Comparison of ENCODE assay signal across 1 cellular context in genomic region chr20:22717466-22717865, GRCh38.
TF ChIP-seq lines count a peak whose summit lies in the region.

No MANE protein-coding gene starts in this region.

TF ChIP-seq in K562, 482 proteins besides CTCF, POLR2A, EP300 and RAD21 (continued from another document):
- TF ChIP-seq BRF2 (IDR thresholded peaks at IDR 0.05; ENCODE audit: borderline replicate concordance, insufficient read depth, insufficient read length) (no peak), KDM5B (IDR thresholded peaks at IDR 0.05; ENCODE audit: insufficient replicate concordance, low read depth, low read length) (no peak), STAT6 (CRISPR knock-in tag; IDR thresholded peaks at IDR 0.05) (no peak), RFX1 (IDR thresholded peaks at IDR 0.05) (peak; percentile 49), CTBP1 (IDR thresholded peaks at IDR 0.05; ENCODE audit: borderline replicate concordance) (peak; percentile 31; the same call in 1 of the 2 replicates), FIP1L1 (IDR thresholded peaks at IDR 0.05; ENCODE audit: low read depth, low read length, poor library complexity, severe bottlenecking) (no peak), ESRRA (IDR thresholded peaks at IDR 0.05; ENCODE audit: borderline replicate concordance, low read depth) (peak; percentile 80), ZNF23 (CRISPR knock-in tag; IDR thresholded peaks at IDR 0.05) (no peak), TFAP4 (CRISPR knock-in tag; IDR thresholded peaks at IDR 0.05; ENCODE audit: borderline replicate concordance) (no peak), FOSL1 (tag; conservative IDR thresholded peaks at IDR 0.05) (peak; percentile 79), RUNX1 (IDR thresholded peaks at IDR 0.05; ENCODE audit: low read depth) (no peak), ATF7 (IDR thresholded peaks at IDR 0.05) (no peak), ZNF133 (CRISPR knock-in tag; IDR thresholded peaks at IDR 0.05) (no peak), VEZF1 (CRISPR knock-in tag; IDR thresholded peaks at IDR 0.05) (peak; percentile 26; the same call in 1 of the 2 replicates), TAF1 (IDR thresholded peaks at IDR 0.05; ENCODE audit: control insufficient read depth, extremely low read depth, insufficient read depth, low read length, severe bottlenecking) (no peak), NFE2L1 (tag; IDR thresholded peaks at IDR 0.05; ENCODE audit: borderline replicate concordance, low read depth) (no peak), RAD51 (IDR thresholded peaks at IDR 0.05; ENCODE audit: borderline replicate concordance, low read depth) (no peak), BDP1 (IDR thresholded peaks at IDR 0.05; ENCODE audit: insufficient read depth, insufficient read length) (no peak), ADNP (tag; IDR thresholded peaks at IDR 0.05) (no peak), ZNF778 (CRISPR knock-in tag; IDR thresholded peaks at IDR 0.05) (no peak), SMARCE1 (IDR thresholded peaks at IDR 0.05) (no peak), RCOR1 (IDR thresholded peaks at IDR 0.05; ENCODE audit: borderline replicate concordance in 1 of 2, low read depth in 2 of 2, low read length in 2 of 2) (peak in 1 of 2 experiments; percentile 60; a peak in 1 of 4 replicates), RERE (CRISPR knock-in tag; IDR thresholded peaks at IDR 0.05; ENCODE audit: borderline replicate concordance) (no peak), DPF2 (IDR thresholded peaks at IDR 0.05) (0 out of 2 replicates have a peak, but pooled peaks have one; percentile 29), NR2C2 (CRISPR knock-in tag; IDR thresholded peaks at IDR 0.05) (no peak), NR2C2 (tag; IDR thresholded peaks at IDR 0.05) (peak; percentile 57), NR3C1 (CRISPR knock-in tag; IDR thresholded peaks at IDR 0.05) (no peak), ZNF445 (CRISPR knock-in tag; IDR thresholded peaks at IDR 0.05; ENCODE audit: low read depth) (no peak), RHOXF2B (CRISPR knock-in tag; conservative IDR thresholded peaks at IDR 0.05) (no peak), ZNF589 (CRISPR knock-in tag; IDR thresholded peaks at IDR 0.05; ENCODE audit: low read depth) (no peak), ATF3 (IDR thresholded peaks at IDR 0.05) (peak; percentile 31; the same call in 1 of the 2 replicates), ATF3 (CRISPR knock-in tag; conservative IDR thresholded peaks at IDR 0.05) (no peak), NR2C1 (IDR thresholded peaks at IDR 0.05) (no peak), NR2C1 (tag; IDR thresholded peaks at IDR 0.05) (peak; percentile 61), PCBP2 (IDR thresholded peaks at IDR 0.05; ENCODE audit: low read depth, low read length, poor library complexity, severe bottlenecking) (no peak)
